ENCODE assay signal across 8 cellular contexts in the genomic region with DNA sequence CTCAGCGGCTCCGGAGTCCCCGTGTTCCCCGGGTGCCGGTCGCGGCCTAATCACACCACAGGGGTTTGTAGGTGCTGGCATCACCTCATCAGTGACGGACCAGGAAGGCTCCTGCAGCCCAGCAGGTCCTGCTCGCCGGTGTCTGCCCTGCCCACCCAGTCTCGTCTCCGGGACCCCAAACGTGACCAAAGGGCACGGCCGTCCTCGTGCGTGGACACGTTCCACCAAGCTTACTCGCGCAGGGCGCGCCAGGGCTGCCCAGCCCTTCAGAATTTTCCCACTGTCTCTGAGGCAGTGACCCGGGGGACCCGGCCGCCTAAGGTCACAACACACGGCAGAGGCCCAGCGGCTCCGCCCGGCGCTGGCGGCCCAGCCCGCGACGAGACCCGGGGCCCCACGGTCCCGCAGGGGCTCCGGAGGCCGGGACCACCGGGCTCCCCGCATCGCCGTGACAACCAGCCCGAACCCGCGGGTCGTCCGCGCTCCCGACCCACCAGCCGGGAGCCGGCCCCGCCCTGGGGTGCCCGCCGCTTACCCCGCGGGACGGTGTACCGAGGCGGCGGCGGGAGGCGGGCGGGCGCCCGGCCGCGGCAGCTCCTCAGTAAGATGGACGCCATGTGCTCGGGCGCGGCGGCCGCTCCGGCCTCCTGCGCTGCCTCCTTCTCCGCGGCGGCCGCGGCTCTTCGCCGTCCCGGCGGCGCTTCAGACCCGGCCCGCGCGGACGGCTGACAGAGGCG. TPM values are rescaled to one million over a fixed set of nuclear protein-coding genes. Genes with fewer than 3 reads are reported as not detected.
DNase-seq lines count a peak whose midpoint lies in the region; ATAC-seq, FAIRE-seq and TF ChIP-seq lines count a peak whose summit lies in the region.

No MANE protein-coding gene starts in this region.

- DNase-seq in HFF-Myc (ENCODE audit: extremely low read depth, low read depth) (no peak), OCI-M1 (lab: John Stamatoyannopoulos, UW) (peak; percentile 29), bronchial epithelial cell (ENCODE audit: low read depth) (no peak), right lobe of liver (peak in 2 of 3 donors; percentile 46 to 61), thoracic aorta (ENCODE audit: low spot score) (no peak), sciatic nerve (ENCODE audit: low spot score) (no peak), DMS153 (lab: John Stamatoyannopoulos, UW) (no peak)

- TF ChIP-seq POLR2A in GM18505 (IDR thresholded peaks at IDR 0.05; ENCODE audit: borderline replicate concordance, extremely low read depth, insufficient read depth, insufficient read length) = no peak
- no peak for TF ChIP-seq POLR2A in right lobe of liver (IDR thresholded peaks at IDR 0.05)

- intact Hi-C loops in right lobe of liver (cut with DNase I) = no loop called here
- intact Hi-C loops in sciatic nerve (cut with DNase I) = no loop called here

- peak overlapping the region in 2 of 3 donors; percentile 18 to 45 for H3K27ac ChIP-seq in right lobe of liver
- H3K27ac ChIP-seq in thoracic aorta = peak overlapping the region; percentile 53 to 79

- no peaks in the 10 kb centered on the region for H3K9me3 ChIP-seq in right lobe of liver
- no peaks in the 10 kb centered on the region for H3K9me3 ChIP-seq in thoracic aorta

- H3K4me3 ChIP-seq in HFF-Myc (replicated peaks; ENCODE audit: low read depth, low read length) (peak overlapping the region; percentile 94), bronchial epithelial cell (ENCODE audit: low read depth, low read length) (peak overlapping the region; percentile 74), right lobe of liver (peak overlapping the region; percentile 85 to 91 (median 90)), thoracic aorta (peak overlapping the region; percentile 74)

- peaks cover 2% of the 10 kb centered on the region for H3K36me3 ChIP-seq in bronchial epithelial cell (ENCODE audit: control insufficient read depth, insufficient read depth, low read length)
- H3K36me3 ChIP-seq in right lobe of liver = no peaks in the 10 kb centered on the region
- H3K36me3 ChIP-seq in thoracic aorta = no peaks in the 10 kb centered on the region

- TF ChIP-seq CTCF in HFF-Myc (IDR thresholded peaks at IDR 0.05; ENCODE audit: low read depth, low read length, missing control alignments) (no peak), bronchial epithelial cell (IDR thresholded peaks at IDR 0.05; ENCODE audit: insufficient read depth, low read length, severe bottlenecking) (no peak), right lobe of liver (IDR thresholded peaks at IDR 0.05) (no peak), thoracic aorta (IDR thresholded peaks at IDR 0.05) (no peak)

- no peaks in the 10 kb centered on the region for H3K27me3 ChIP-seq in bronchial epithelial cell (ENCODE audit: control insufficient read depth, insufficient read depth, low read length)
- no peaks in the 10 kb centered on the region for H3K27me3 ChIP-seq in right lobe of liver
- no peaks in the 10 kb centered on the region for H3K27me3 ChIP-seq in thoracic aorta (replicated peaks; ENCODE audit: insufficient read depth)

- H3K4me1 ChIP-seq in right lobe of liver = peaks cover 0 to 16% (median 4%) of the 10 kb centered on the region in 4 donors
- H3K4me1 ChIP-seq in thoracic aorta (ENCODE audit: control insufficient read depth in 1 of 2, low read depth in 2 of 2) = peaks cover 6 to 20% of the 10 kb centered on the region in 2 donors

- peak; percentile 23 for ATAC-seq in GM18505 (IDR thresholded peaks at IDR 0.05; ENCODE audit: unreplicated experiment)
- ATAC-seq in right lobe of liver = peak in 1 of 4 donors; percentile 2
- peak; percentile 35 for ATAC-seq in thoracic aorta (ENCODE audit: insufficient number of reproducible peaks, low FRiP score, low read depth)
- no peak for ATAC-seq in sciatic nerve

- FAIRE-seq in bronchial epithelial cell (lab: Jason Lieb, UNC) = no peak

- 0% methylated on average over 1 of the region's 92 CpGs for WGBS in right lobe of liver (ENCODE audit: insufficient coverage, low coverage, low lambda C conversion rate, missing lambda C conversion rate)

RNA-seq across cellular contexts. Expression of gene LETM1, which starts 0.5 kb away (rescaled TPM):
- total RNA-seq in bronchial epithelial cell = 109 and 176 TPM in 2 replicates
- total RNA-seq in right lobe of liver = 10 to 100 TPM; 18.1 to 31.0 (median 25.6) TPM
- 10 to 100 TPM; 30.5 to 68.9 TPM for total RNA-seq in thoracic aorta
- 37.9 TPM for total RNA-seq in sciatic nerve

RNA-seq across cellular contexts. Expression of gene NSD2, which starts 15.7 kb away (rescaled TPM):
- 43.4 and 48.1 TPM in 2 replicates for total RNA-seq in bronchial epithelial cell
- total RNA-seq in right lobe of liver = 10 to 100 TPM; 11.4 to 19.4 (median 14.0) TPM
- 10 to 100 TPM; 18.8 to 35.4 TPM for total RNA-seq in thoracic aorta
- total RNA-seq in sciatic nerve = 51.4 TPM

Comparison
In these comparisons a context has a peak if more than half of its experiments do, and no peak if none do; other contexts are left out.
1. DNase-seq: peak in OCI-M1 (single experiment) and right lobe of liver (2 of 3); none in HFF-Myc (single experiment), bronchial epithelial cell (single experiment), thoracic aorta (single experiment), sciatic nerve (single experiment) and DMS153 (single experiment).
2. Peak in every context shown above with its lines, with median percentiles within 50 percentile points of each other: H3K4me3 ChIP-seq.